Comparison of ENCODE assay signal across 21 cellular contexts in the genomic region with DNA sequence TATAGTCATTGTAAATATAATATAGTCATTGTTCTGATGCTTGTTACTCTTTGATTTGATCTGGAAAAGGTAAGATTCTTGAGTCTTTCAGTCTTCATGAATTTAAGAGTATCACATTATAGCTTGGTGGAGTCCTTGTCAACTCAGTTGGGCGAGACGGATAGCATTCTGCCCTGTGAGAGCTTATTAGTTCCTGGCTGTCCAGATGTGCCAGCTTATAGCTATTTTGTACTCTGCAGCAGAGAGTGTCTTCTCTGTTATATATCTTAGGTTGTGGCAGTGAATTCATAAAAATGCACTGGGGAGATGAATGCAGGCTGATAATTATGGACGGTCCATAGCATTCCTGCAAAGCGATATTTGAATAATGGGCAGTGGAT. TPM values are rescaled to one million over a fixed set of nuclear protein-coding genes. Genes with fewer than 3 reads are reported as not detected.
DNase-seq lines count a peak whose midpoint lies in the region; ATAC-seq and TF ChIP-seq lines count a peak whose summit lies in the region.
"Had no signal": no experiment of that assay in that cellular context is flagged by ENCODE, and none has a peak within 500 bp of the region (broad histone marks: within the 10 kb centered on the region; RNA-seq: fewer than 3 reads in every experiment).

No MANE protein-coding gene starts in this region.

- H3K4me3 Mint-ChIP-seq in activated CD4-positive, alpha-beta T cell treated with anti-CD3 and anti-CD28 coated beads, Interleukin-2, amount 10 ng/mL, durations not matched to agents 7 days and 5 days, result no peak overlapping the region

- no peaks in the 10 kb centered on the region for H4K20me1 ChIP-seq in SK-N-SH (ENCODE audit: insufficient read depth)

- no peaks in the 10 kb centered on the region for H3K9me3 ChIP-seq in AG04450 (ENCODE audit: control insufficient read depth, insufficient read depth, low read length)
- H3K9me3 ChIP-seq in SK-N-SH, result no peaks in the 10 kb centered on the region
- no peaks in the 10 kb centered on the region for H3K9me3 ChIP-seq in effector memory CD4-positive, alpha-beta T cell (ENCODE audit: control insufficient read depth, low read length)

- H3K4me1 Mint-ChIP-seq in activated CD4-positive, alpha-beta T cell treated with anti-CD3 and anti-CD28 coated beads, Interleukin-2, amount 10 ng/mL, durations not matched to agents 7 days and 5 days, result peaks cover 55% of the 10 kb centered on the region

- no peak overlapping the region for H3K4me3 ChIP-seq in AG04450 (ENCODE audit: low read depth, low read length)
- no peak overlapping the region for H3K4me3 ChIP-seq in SK-N-SH (ENCODE audit: low read depth in 2 of 2, low read length in 1 of 2)
- peak overlapping the region; percentile 33 for H3K4me3 ChIP-seq in effector memory CD4-positive, alpha-beta T cell (ENCODE audit: insufficient read depth, low read depth, low read length, poor library complexity, severe bottlenecking)

- H3K27ac ChIP-seq in AG04450 (ENCODE audit: low read depth, low read length) (peak overlapping the region; percentile 42), SK-N-SH (ENCODE audit: low read depth in 2 of 2, low read length in 1 of 2) (peak overlapping the region in 1 of 2 experiments; percentile 25; a peak in 1 of 4 replicates)
- H3K27ac ChIP-seq in effector memory CD4-positive, alpha-beta T cell (ENCODE audit: insufficient read depth, low read length, poor library complexity, severe bottlenecking), result no peak overlapping the region
- H3K27ac ChIP-seq: 22Rv1 had no signal

- no peaks in the 10 kb centered on the region for H3F3A ChIP-seq in SK-N-SH (replicated peaks; ENCODE audit: insufficient read depth)

- H3K9me3 Mint-ChIP-seq in activated CD4-positive, alpha-beta T cell treated with anti-CD3 and anti-CD28 coated beads, Interleukin-2, amount 10 ng/mL, durations not matched to agents 7 days and 5 days, result no peaks in the 10 kb centered on the region
- H3K9me3 Mint-ChIP-seq: CD8-positive, alpha-beta memory T cell had no signal

- TF ChIP-seq CTCF in AG04450 (IDR thresholded peaks at IDR 0.05; ENCODE audit: low read depth, low read length) (no peak), SK-N-SH (IDR thresholded peaks at IDR 0.05) (no peak)

- H3K27ac Mint-ChIP-seq in activated CD4-positive, alpha-beta T cell treated with anti-CD3 and anti-CD28 coated beads, Interleukin-2, amount 10 ng/mL, durations not matched to agents 7 days and 5 days, result peak overlapping the region; percentile 47

- no peak overlapping the region for H2AFZ ChIP-seq in SK-N-SH (ENCODE audit: low read depth)

- ATAC-seq in GM21619 (IDR thresholded peaks at IDR 0.05; ENCODE audit: unreplicated experiment), result no peak
- ATAC-seq: PC-3 had no signal

- no peak for TF ChIP-seq EP300 in SK-N-SH (IDR thresholded peaks at IDR 0.05; ENCODE audit: borderline replicate concordance in 1 of 2, low read depth in 1 of 2, low read length in 1 of 2)

- 94% methylated on average over 4 of the region's 4 CpGs for WGBS in SK-N-SH (ENCODE audit: low lambda C conversion rate)

- H3K9ac ChIP-seq in SK-N-SH, result no peak overlapping the region

- peaks cover 49 to 64% of the 10 kb centered on the region in 2 experiments for H3K36me3 ChIP-seq in SK-N-SH (replicated peaks in 1 of 2; ENCODE audit: control insufficient read depth in 1 of 2, insufficient read depth in 2 of 2, low read length in 1 of 2)
- peaks cover 49% of the 10 kb centered on the region for H3K36me3 ChIP-seq in effector memory CD4-positive, alpha-beta T cell (ENCODE audit: control insufficient read depth, insufficient read depth, low read length)

- no peaks in the 10 kb centered on the region for H3K9me2 ChIP-seq in SK-N-SH

- H3K27me3 ChIP-seq in AG04450 (ENCODE audit: control insufficient read depth, insufficient read depth, low read length) (no peaks in the 10 kb centered on the region), SK-N-SH (ENCODE audit: insufficient read depth) (no peaks in the 10 kb centered on the region)
- H3K27me3 ChIP-seq in effector memory CD4-positive, alpha-beta T cell (replicated peaks; ENCODE audit: control insufficient read depth, insufficient read depth, low read length, poor library complexity, severe bottlenecking), result no peaks in the 10 kb centered on the region

- CTCF ChIA-PET in activated CD4-positive, alpha-beta T cell treated with anti-CD3 and anti-CD28 coated beads, Interleukin-2, amount 10 ng/mL, durations not matched to agents 7 days and 5 days (lab: Charles Lee), result interaction anchor here (0.6 to 1.1 kb wide), 5 partner anchors 9 to 104 kb away, joined by 3 to 6 read pairs (median 3); no protein-coding TSS in a partner anchor
- CTCF ChIA-PET in AG04450 (lab: Charles Lee), result interaction anchor here (1.2 to 1.6 kb wide), 3 partner anchors 12 to 29 kb away, joined by 3 to 5 read pairs (median 3); no protein-coding TSS in a partner anchor
- CTCF ChIA-PET in SK-N-SH (lab: Yijun Ruan, JAX), result interaction anchor here (0.8 to 9.7 kb wide), 15 partner anchors 8 to 203 kb away, joined by 3 to 89 read pairs (median 5); no protein-coding TSS in a partner anchor

- no peaks in the 10 kb centered on the region for H3K27me3 Mint-ChIP-seq in activated CD4-positive, alpha-beta T cell treated with anti-CD3 and anti-CD28 coated beads, Interleukin-2, amount 10 ng/mL, durations not matched to agents 7 days and 5 days
- H3K27me3 Mint-ChIP-seq: CD8-positive, alpha-beta memory T cell had no signal

- DNase-seq in activated CD4-positive, alpha-beta T cell treated with anti-CD3 and anti-CD28 coated beads, Interleukin-2, amount 10 ng/mL, durations not matched to agents 7 days and 5 days, result no peak
- no peak for DNase-seq in activated CD4-positive, alpha-beta T cell treated with anti-CD3 and anti-CD28 coated beads, Interleukin-2, amount 50 U/mL, for 1 hour
- no peak for DNase-seq in AG04450 (ENCODE audit: low read depth, low spot score)
- peak; percentile 67 for DNase-seq in SK-N-SH
- no peak for DNase-seq in effector memory CD4-positive, alpha-beta T cell
- no peak for DNase-seq in NCI-H2029 (lab: John Stamatoyannopoulos, UW)
- DNase-seq in stimulated activated CD8-positive, alpha-beta memory T cell treated with anti-CD3 and anti-CD28 coated beads, Interleukin-4, amount 100 ng/mL, for 48 hours, result no peak
- DNase-seq: DMS 273 treated with DMSO at 0.1 percent for 48 hours; DMS79 treated with DMSO at 0.1 percent for 48 hours; KBM-7; NCI-H1105 treated with DMSO at 0.1 percent for 48 hours; NCI-H146; NCI-H1930; NCI-H446 treated with DMSO at 0.1 percent for 48 hours; NCI-H526; NCI-H82; NK-92 treated with Interleukin-12 subunit alpha and Interleukin-12 subunit beta, amount 100 ng/mL, for 24 hours; PC-3 had no signal

- H3K4me2 ChIP-seq in SK-N-SH, result no peak overlapping the region

- peaks cover 0 to 13% of the 10 kb centered on the region in 2 experiments; a peak in 2 of 4 replicates for H3K4me1 ChIP-seq in SK-N-SH (ENCODE audit: control insufficient read depth in 1 of 2, insufficient read depth in 2 of 2, low read depth in 1 of 2, low read length in 1 of 2)
- H3K4me1 ChIP-seq in effector memory CD4-positive, alpha-beta T cell (ENCODE audit: control insufficient read depth, insufficient read depth, low read length, poor library complexity, severe bottlenecking), result peaks cover 29% of the 10 kb centered on the region

- TF ChIP-seq RAD21 in SK-N-SH (IDR thresholded peaks at IDR 0.05; ENCODE audit: low read length), result no peak

- peaks cover 23% of the 10 kb centered on the region; the same call in 1 of the 2 replicates for H3K79me2 ChIP-seq in SK-N-SH (ENCODE audit: insufficient read depth)

- H3K36me3 Mint-ChIP-seq in activated CD4-positive, alpha-beta T cell treated with anti-CD3 and anti-CD28 coated beads, Interleukin-2, amount 10 ng/mL, durations not matched to agents 7 days and 5 days (ENCODE audit: low read depth), result peaks cover 72% of the 10 kb centered on the region

- POLR2A ChIA-PET in activated CD4-positive, alpha-beta T cell treated with anti-CD3 and anti-CD28 coated beads, Interleukin-2, amount 10 ng/mL, durations not matched to agents 7 days and 5 days (lab: Charles Lee), result interaction anchor here (0.6 kb wide), 1 partner anchor 23 kb away, joined by 4 read pairs; no protein-coding TSS in a partner anchor
- POLR2A ChIA-PET in AG04450 (lab: Yijun Ruan, JAX), result interaction anchor here (1.6 kb wide), 1 partner anchor 51 kb away, joined by 11 read pairs; a partner anchor contains a TSS
- POLR2A ChIA-PET in SK-N-SH (lab: Yijun Ruan, JAX), result interaction anchor here (0.7 to 1.4 kb wide), 2 partner anchors 51 to 184 kb away, joined by 3 to 7 read pairs; a partner anchor contains a TSS

TF ChIP-seq in SK-N-SH, 30 proteins besides CTCF, POLR2A, EP300 and RAD21:
- TF ChIP-seq RFX5 (IDR thresholded peaks at IDR 0.05; ENCODE audit: low read length), result no peak
- TF ChIP-seq EZH2phosphoT487 (IDR thresholded peaks at IDR 0.05; ENCODE audit: borderline replicate concordance, low read depth), result no peak
- no peak for TF ChIP-seq FOXJ3 (CRISPR knock-in tag; IDR thresholded peaks at IDR 0.05)
- no peak for TF ChIP-seq MEF2A (IDR thresholded peaks at IDR 0.05; ENCODE audit: borderline replicate concordance, low read depth)
- no peak for TF ChIP-seq ELF1 (IDR thresholded peaks at IDR 0.05)
- no peak; the same call in 1 of the 2 replicates for TF ChIP-seq GATA2 (CRISPR knock-in tag; IDR thresholded peaks at IDR 0.05)

RNA-seq across cellular contexts. Expression of a gene that starts 51.0 kb away (rescaled TPM):
- under 1 TPM; 0.25 to 0.27 TPM for total RNA-seq in activated CD4-positive, alpha-beta T cell treated with anti-CD3 and anti-CD28 coated beads, Interleukin-2, amount 10 ng/mL, durations not matched to agents 7 days and 5 days
- polyA plus RNA-seq in AG04450 (2011; rRNA removed) (91.5 and 103 TPM in 2 replicates), SK-N-SH (2012; rRNA removed) (5.3 and 6.3 TPM in 2 replicates)
- polyA minus RNA-seq in AG04450 (2011; rRNA and poly(A)+ RNA removed), result 186 and 231 TPM in 2 replicates
- 3.3 and 3.8 TPM in 2 replicates for polyA plus RNA-seq in SK-N-SH (2012; cell fraction: cytosol; rRNA removed)
- 4.4 and 4.5 TPM in 2 replicates for polyA plus RNA-seq in SK-N-SH (2012; cell fraction: nucleus; rRNA removed)

Comparison
In these comparisons a context has a peak if more than half of its experiments do, and no peak if none do; other contexts are left out.
1. RNA of a gene that starts 51.0 kb away (polyA plus RNA-seq): 91.5 to 103 TPM in AG04450; 3.3 to 6.3 TPM in SK-N-SH; every median in the first group is over 10 times any median in the second.